1 cellular context compared by ENCODE assay signal in genomic region chr10:84291389-84291788, GRCh38.
TF ChIP-seq lines count a peak whose summit lies in the region.

No MANE protein-coding gene starts in this region.

TF ChIP-seq in WTC11, 78 proteins besides CTCF, POLR2A, EP300 and RAD21 (continued from another document and continues in another):
- TF ChIP-seq, protein P1, sequence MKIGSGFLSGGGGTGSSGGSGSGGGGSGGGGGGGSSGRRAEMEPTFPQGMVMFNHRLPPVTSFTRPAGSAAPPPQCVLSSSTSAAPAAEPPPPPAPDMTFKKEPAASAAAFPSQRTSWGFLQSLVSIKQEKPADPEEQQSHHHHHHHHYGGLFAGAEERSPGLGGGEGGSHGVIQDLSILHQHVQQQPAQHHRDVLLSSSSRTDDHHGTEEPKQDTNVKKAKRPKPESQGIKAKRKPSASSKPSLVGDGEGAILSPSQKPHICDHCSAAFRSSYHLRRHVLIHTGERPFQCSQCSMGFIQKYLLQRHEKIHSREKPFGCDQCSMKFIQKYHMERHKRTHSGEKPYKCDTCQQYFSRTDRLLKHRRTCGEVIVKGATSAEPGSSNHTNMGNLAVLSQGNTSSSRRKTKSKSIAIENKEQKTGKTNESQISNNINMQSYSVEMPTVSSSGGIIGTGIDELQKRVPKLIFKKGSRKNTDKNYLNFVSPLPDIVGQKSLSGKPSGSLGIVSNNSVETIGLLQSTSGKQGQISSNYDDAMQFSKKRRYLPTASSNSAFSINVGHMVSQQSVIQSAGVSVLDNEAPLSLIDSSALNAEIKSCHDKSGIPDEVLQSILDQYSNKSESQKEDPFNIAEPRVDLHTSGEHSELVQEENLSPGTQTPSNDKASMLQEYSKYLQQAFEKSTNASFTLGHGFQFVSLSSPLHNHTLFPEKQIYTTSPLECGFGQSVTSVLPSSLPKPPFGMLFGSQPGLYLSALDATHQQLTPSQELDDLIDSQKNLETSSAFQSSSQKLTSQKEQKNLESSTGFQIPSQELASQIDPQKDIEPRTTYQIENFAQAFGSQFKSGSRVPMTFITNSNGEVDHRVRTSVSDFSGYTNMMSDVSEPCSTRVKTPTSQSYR (CRISPR knock-in tag; IDR thresholded peaks at IDR 0.05), result peak; percentile 88
- TF ChIP-seq NFATC4 (CRISPR knock-in tag; IDR thresholded peaks at IDR 0.05), result no peak
- peak; percentile 79; the same call in 1 of the 2 replicates for TF ChIP-seq ZNF512 (CRISPR knock-in tag; IDR thresholded peaks at IDR 0.05; ENCODE audit: borderline replicate concordance)
- peak; percentile 75; the same call in 1 of the 2 replicates for TF ChIP-seq MYBL2 (CRISPR knock-in tag; IDR thresholded peaks at IDR 0.05)
- TF ChIP-seq ESRRA (CRISPR knock-in tag; IDR thresholded peaks at IDR 0.05; ENCODE audit: borderline replicate concordance), result peak; percentile 94; the same call in 1 of the 2 replicates
- 0 out of 2 replicates have a peak, but pooled peaks have one; percentile 25 for TF ChIP-seq SP1 (CRISPR knock-in tag; conservative IDR thresholded peaks at IDR 0.05)
- peak; percentile 46; the same call in 1 of the 2 replicates for TF ChIP-seq FOXP1 (CRISPR knock-in tag; IDR thresholded peaks at IDR 0.05; ENCODE audit: borderline replicate concordance)
- TF ChIP-seq NR3C1 (CRISPR knock-in tag; conservative IDR thresholded peaks at IDR 0.05; ENCODE audit: low read depth), result 0 out of 2 replicates have a peak, but pooled peaks have one; percentile 87
- TF ChIP-seq NFE2L1 (CRISPR knock-in tag; IDR thresholded peaks at IDR 0.05), result peak; percentile 93
- peak; percentile 93 for TF ChIP-seq FOXK1 (CRISPR knock-in tag; IDR thresholded peaks at IDR 0.05)
- TF ChIP-seq SMAD3 (CRISPR knock-in tag; IDR thresholded peaks at IDR 0.05; ENCODE audit: borderline replicate concordance), result peak; percentile 98
- TF ChIP-seq AFF4 (CRISPR knock-in tag; IDR thresholded peaks at IDR 0.05; ENCODE audit: borderline replicate concordance), result peak; percentile 90
- peak; percentile 98 for TF ChIP-seq ARID4B (CRISPR knock-in tag; IDR thresholded peaks at IDR 0.05; ENCODE audit: borderline replicate concordance)
- no peak for TF ChIP-seq HMGA2 (CRISPR knock-in tag; IDR thresholded peaks at IDR 0.05)
- peak; percentile 59; the same call in 1 of the 2 replicates for TF ChIP-seq ATF1 (CRISPR knock-in tag; IDR thresholded peaks at IDR 0.05)
- peak; percentile 89; the same call in 1 of the 2 replicates for TF ChIP-seq CREM (CRISPR knock-in tag; IDR thresholded peaks at IDR 0.05)
- TF ChIP-seq, protein P2, sequence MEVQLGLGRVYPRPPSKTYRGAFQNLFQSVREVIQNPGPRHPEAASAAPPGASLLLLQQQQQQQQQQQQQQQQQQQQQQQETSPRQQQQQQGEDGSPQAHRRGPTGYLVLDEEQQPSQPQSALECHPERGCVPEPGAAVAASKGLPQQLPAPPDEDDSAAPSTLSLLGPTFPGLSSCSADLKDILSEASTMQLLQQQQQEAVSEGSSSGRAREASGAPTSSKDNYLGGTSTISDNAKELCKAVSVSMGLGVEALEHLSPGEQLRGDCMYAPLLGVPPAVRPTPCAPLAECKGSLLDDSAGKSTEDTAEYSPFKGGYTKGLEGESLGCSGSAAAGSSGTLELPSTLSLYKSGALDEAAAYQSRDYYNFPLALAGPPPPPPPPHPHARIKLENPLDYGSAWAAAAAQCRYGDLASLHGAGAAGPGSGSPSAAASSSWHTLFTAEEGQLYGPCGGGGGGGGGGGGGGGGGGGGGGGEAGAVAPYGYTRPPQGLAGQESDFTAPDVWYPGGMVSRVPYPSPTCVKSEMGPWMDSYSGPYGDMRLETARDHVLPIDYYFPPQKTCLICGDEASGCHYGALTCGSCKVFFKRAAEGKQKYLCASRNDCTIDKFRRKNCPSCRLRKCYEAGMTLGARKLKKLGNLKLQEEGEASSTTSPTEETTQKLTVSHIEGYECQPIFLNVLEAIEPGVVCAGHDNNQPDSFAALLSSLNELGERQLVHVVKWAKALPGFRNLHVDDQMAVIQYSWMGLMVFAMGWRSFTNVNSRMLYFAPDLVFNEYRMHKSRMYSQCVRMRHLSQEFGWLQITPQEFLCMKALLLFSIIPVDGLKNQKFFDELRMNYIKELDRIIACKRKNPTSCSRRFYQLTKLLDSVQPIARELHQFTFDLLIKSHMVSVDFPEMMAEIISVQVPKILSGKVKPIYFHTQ (CRISPR knock-in tag; IDR thresholded peaks at IDR 0.05), result no peak
- peak; percentile 98 for TF ChIP-seq JUN (CRISPR knock-in tag; IDR thresholded peaks at IDR 0.05)
- TF ChIP-seq ELF4 (CRISPR knock-in tag; IDR thresholded peaks at IDR 0.05; ENCODE audit: low read depth), result peak; percentile 54; the same call in 1 of the 2 replicates
- TF ChIP-seq ZNF423 (CRISPR knock-in tag; IDR thresholded peaks at IDR 0.05), result no peak
- TF ChIP-seq RORB (CRISPR knock-in tag; IDR thresholded peaks at IDR 0.05), result no peak
- TF ChIP-seq IRF2 (CRISPR knock-in tag; IDR thresholded peaks at IDR 0.05; ENCODE audit: borderline replicate concordance, low read depth), result no peak
- TF ChIP-seq, protein P3, sequence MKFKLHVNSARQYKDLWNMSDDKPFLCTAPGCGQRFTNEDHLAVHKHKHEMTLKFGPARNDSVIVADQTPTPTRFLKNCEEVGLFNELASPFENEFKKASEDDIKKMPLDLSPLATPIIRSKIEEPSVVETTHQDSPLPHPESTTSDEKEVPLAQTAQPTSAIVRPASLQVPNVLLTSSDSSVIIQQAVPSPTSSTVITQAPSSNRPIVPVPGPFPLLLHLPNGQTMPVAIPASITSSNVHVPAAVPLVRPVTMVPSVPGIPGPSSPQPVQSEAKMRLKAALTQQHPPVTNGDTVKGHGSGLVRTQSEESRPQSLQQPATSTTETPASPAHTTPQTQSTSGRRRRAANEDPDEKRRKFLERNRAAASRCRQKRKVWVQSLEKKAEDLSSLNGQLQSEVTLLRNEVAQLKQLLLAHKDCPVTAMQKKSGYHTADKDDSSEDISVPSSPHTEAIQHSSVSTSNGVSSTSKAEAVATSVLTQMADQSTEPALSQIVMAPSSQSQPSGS (CRISPR knock-in tag; IDR thresholded peaks at IDR 0.05; ENCODE audit: borderline replicate concordance, low read depth), result no peak; the same call in 1 of the 2 replicates
- TF ChIP-seq ZBTB43 (CRISPR knock-in tag; IDR thresholded peaks at IDR 0.05), result peak; percentile 90; the same call in 1 of the 2 replicates
- TF ChIP-seq, protein P4, sequence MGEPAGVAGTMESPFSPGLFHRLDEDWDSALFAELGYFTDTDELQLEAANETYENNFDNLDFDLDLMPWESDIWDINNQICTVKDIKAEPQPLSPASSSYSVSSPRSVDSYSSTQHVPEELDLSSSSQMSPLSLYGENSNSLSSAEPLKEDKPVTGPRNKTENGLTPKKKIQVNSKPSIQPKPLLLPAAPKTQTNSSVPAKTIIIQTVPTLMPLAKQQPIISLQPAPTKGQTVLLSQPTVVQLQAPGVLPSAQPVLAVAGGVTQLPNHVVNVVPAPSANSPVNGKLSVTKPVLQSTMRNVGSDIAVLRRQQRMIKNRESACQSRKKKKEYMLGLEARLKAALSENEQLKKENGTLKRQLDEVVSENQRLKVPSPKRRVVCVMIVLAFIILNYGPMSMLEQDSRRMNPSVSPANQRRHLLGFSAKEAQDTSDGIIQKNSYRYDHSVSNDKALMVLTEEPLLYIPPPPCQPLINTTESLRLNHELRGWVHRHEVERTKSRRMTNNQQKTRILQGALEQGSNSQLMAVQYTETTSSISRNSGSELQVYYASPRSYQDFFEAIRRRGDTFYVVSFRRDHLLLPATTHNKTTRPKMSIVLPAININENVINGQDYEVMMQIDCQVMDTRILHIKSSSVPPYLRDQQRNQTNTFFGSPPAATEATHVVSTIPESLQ (CRISPR knock-in tag; IDR thresholded peaks at IDR 0.05), result peak; percentile 84; the same call in 1 of the 2 replicates
- TF ChIP-seq ZBTB21 (CRISPR knock-in tag; IDR thresholded peaks at IDR 0.05; ENCODE audit: borderline replicate concordance), result peak; percentile 88; the same call in 1 of the 2 replicates
- TF ChIP-seq, protein P5, sequence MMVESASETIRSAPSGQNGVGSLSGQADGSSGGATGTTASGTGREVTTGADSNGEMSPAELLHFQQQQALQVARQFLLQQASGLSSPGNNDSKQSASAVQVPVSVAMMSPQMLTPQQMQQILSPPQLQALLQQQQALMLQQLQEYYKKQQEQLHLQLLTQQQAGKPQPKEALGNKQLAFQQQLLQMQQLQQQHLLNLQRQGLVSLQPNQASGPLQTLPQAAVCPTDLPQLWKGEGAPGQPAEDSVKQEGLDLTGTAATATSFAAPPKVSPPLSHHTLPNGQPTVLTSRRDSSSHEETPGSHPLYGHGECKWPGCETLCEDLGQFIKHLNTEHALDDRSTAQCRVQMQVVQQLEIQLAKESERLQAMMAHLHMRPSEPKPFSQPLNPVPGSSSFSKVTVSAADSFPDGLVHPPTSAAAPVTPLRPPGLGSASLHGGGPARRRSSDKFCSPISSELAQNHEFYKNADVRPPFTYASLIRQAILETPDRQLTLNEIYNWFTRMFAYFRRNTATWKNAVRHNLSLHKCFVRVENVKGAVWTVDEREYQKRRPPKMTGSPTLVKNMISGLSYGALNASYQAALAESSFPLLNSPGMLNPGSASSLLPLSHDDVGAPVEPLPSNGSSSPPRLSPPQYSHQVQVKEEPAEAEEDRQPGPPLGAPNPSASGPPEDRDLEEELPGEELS (CRISPR knock-in tag; IDR thresholded peaks at IDR 0.05), result peak; percentile 98
- peak; percentile 70; the same call in 1 of the 2 replicates for TF ChIP-seq EMX1 (CRISPR knock-in tag; IDR thresholded peaks at IDR 0.05)
- TF ChIP-seq ZNF138 (CRISPR knock-in tag; conservative IDR thresholded peaks at IDR 0.05), result peak; percentile 47; the same call in 1 of the 2 replicates
- TF ChIP-seq ETV6 (CRISPR knock-in tag; IDR thresholded peaks at IDR 0.05), result peak; percentile 77; the same call in 1 of the 2 replicates
- 0 out of 2 replicates have a peak, but pooled peaks have one; percentile 60 for TF ChIP-seq FOXJ3 (CRISPR knock-in tag; IDR thresholded peaks at IDR 0.05; ENCODE audit: borderline replicate concordance)
